ENCODE assay signal across 19 cellular contexts in the genomic region with DNA sequence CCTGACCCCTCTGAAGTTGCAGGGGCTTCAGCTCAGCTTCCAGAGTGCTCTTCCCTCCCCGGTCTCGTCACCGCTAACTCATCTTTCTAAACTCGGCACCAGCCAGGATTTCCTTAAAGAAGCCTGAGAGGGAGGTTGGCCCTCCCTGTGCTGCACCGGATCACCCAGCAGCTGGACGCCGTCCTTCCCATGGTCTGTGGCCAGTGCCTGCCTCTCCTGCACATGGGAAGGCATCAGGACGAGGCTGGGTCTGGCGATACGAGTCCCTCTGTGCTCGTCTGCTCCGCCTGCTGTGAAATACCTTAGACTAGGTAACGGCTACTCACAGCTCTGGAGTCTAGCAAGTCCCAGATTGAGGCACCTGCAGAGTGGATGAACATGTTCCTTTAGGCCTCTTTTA.
DNase-seq lines count a peak whose midpoint lies in the region; ATAC-seq and TF ChIP-seq lines count a peak whose summit lies in the region.
"Had no signal": no experiment of that assay in that cellular context is flagged by ENCODE, and none has a peak within 500 bp of the region (broad histone marks: within the 10 kb centered on the region; RNA-seq: fewer than 3 reads in every experiment).

No MANE protein-coding gene starts in this region.

- H3K36me3 Mint-ChIP-seq in brain = peaks cover 63% of the 10 kb centered on the region
- H3K36me3 Mint-ChIP-seq in naive thymus-derived CD8-positive, alpha-beta T cell = peaks cover 0 to 11% (median 8%) of the 10 kb centered on the region in 3 donors
- no peaks in the 10 kb centered on the region for H3K36me3 Mint-ChIP-seq in activated T-helper 1 cell treated with anti-CD3 and anti-CD28 coated beads, Interleukin-12 subunit alpha, Interleukin-12 subunit beta, Interleukin-2, Interleukin-4 antibody, amounts not matched to agents 30 ng/mL and 10 ng/mL and 1 ng/mL, durations not matched to agents 14 hours and 24 hours and 36 hours (ENCODE audit: low read depth)
- H3K36me3 Mint-ChIP-seq: activated naive CD4-positive, alpha-beta T cell treated with anti-CD3 and anti-CD28 coated beads, Interleukin-2, amount 50 U/mL, for 72 hours had no signal

- TF ChIP-seq CTCF in A673 (conservative IDR thresholded peaks at IDR 0.05; ENCODE audit: low read depth, low read length) = no peak
- no peak for TF ChIP-seq CTCF in DOHH2 (IDR thresholded peaks at IDR 0.05; ENCODE audit: low read depth, low read length, poor library complexity, severe bottlenecking)
- TF ChIP-seq CTCF in brain (conservative IDR thresholded peaks at IDR 0.05) = no peak
- no peak for TF ChIP-seq CTCF in lower lobe of right lung (IDR thresholded peaks at IDR 0.05)

- peak overlapping the region in 3 of 5 experiments; percentile 12 to 40 (median 13) for H3K27ac Mint-ChIP-seq in brain
- H3K27ac Mint-ChIP-seq in naive thymus-derived CD8-positive, alpha-beta T cell = peak overlapping the region in 6 of 10 donors; percentile 4 to 93 (median 64)
- H3K27ac Mint-ChIP-seq in activated T-helper 1 cell treated with anti-CD3 and anti-CD28 coated beads, Interleukin-12 subunit alpha, Interleukin-12 subunit beta, Interleukin-2, Interleukin-4 antibody, amounts not matched to agents 30 ng/mL and 10 ng/mL and 1 ng/mL, durations not matched to agents 14 hours and 24 hours and 36 hours = no peak overlapping the region
- H3K27ac Mint-ChIP-seq: activated naive CD4-positive, alpha-beta T cell treated with anti-CD3 and anti-CD28 coated beads, Interleukin-2, amount 50 U/mL, for 72 hours had no signal

- H3K4me1 Mint-ChIP-seq in brain = peaks cover 14% of the 10 kb centered on the region
- peaks cover 15 to 71% (median 30%) of the 10 kb centered on the region in 4 donors for H3K4me1 Mint-ChIP-seq in naive thymus-derived CD8-positive, alpha-beta T cell
- H3K4me1 Mint-ChIP-seq in activated T-helper 1 cell treated with anti-CD3 and anti-CD28 coated beads, Interleukin-12 subunit alpha, Interleukin-12 subunit beta, Interleukin-2, Interleukin-4 antibody, amounts not matched to agents 30 ng/mL and 10 ng/mL and 1 ng/mL, durations not matched to agents 14 hours and 24 hours and 36 hours (ENCODE audit: low read depth) = no peaks in the 10 kb centered on the region

- POLR2A ChIA-PET in A673 (lab: Charles Lee; ENCODE audit: low non-redundant PET) = no interaction called here
- POLR2A ChIA-PET in naive thymus-derived CD8-positive, alpha-beta T cell (lab: Charles Lee) = no interaction called here

- BruUV-seq in A673 (replicated peaks; lab: Mats Ljungman, UMichigan) = no TSS peak

- H3K4me2 ChIP-seq in DOHH2 (ENCODE audit: low read length) = peak overlapping the region; percentile 99

- H4K20me1 ChIP-seq in DOHH2 (ENCODE audit: control insufficient read depth, insufficient read depth, low read depth, low read length) = no peaks in the 10 kb centered on the region

- no peaks in the 10 kb centered on the region for H3K9me3 Mint-ChIP-seq in brain
- no peaks in the 10 kb centered on the region for H3K9me3 Mint-ChIP-seq in naive thymus-derived CD8-positive, alpha-beta T cell
- H3K9me3 Mint-ChIP-seq in activated T-helper 1 cell treated with anti-CD3 and anti-CD28 coated beads, Interleukin-12 subunit alpha, Interleukin-12 subunit beta, Interleukin-2, Interleukin-4 antibody, amounts not matched to agents 30 ng/mL and 10 ng/mL and 1 ng/mL, durations not matched to agents 14 hours and 24 hours and 36 hours = no peaks in the 10 kb centered on the region
- H3K9me3 Mint-ChIP-seq: activated naive CD4-positive, alpha-beta T cell treated with anti-CD3 and anti-CD28 coated beads, Interleukin-2, amount 50 U/mL, for 72 hours had no signal

- H3K79me2 ChIP-seq in DOHH2 (ENCODE audit: control insufficient read depth, low read length) = peaks cover 65% of the 10 kb centered on the region

- no peak overlapping the region for H3K4me3 ChIP-seq in A673 (ENCODE audit: low read depth, low read length, poor library complexity, severe bottlenecking)
- peak overlapping the region; percentile 79 for H3K4me3 ChIP-seq in DOHH2 (ENCODE audit: low read length)
- no peak overlapping the region for H3K4me3 ChIP-seq in lower lobe of right lung
- H3K4me3 ChIP-seq: HAP-1, SJCRH30 had no signal

- H3K4me3 Mint-ChIP-seq in brain = no peak overlapping the region
- no peak overlapping the region for H3K4me3 Mint-ChIP-seq in naive thymus-derived CD8-positive, alpha-beta T cell
- no peak overlapping the region for H3K4me3 Mint-ChIP-seq in activated T-helper 1 cell treated with anti-CD3 and anti-CD28 coated beads, Interleukin-12 subunit alpha, Interleukin-12 subunit beta, Interleukin-2, Interleukin-4 antibody, amounts not matched to agents 30 ng/mL and 10 ng/mL and 1 ng/mL, durations not matched to agents 14 hours and 24 hours and 36 hours
- H3K4me3 Mint-ChIP-seq: activated CD8-positive, alpha-beta T cell treated with anti-CD3 and anti-CD28 coated beads, Interleukin-2, amount 10 ng/mL, durations not matched to agents 7 days and 5 days had no signal

- H3K36me3 ChIP-seq in A673 (ENCODE audit: insufficient read depth, low read length, poor library complexity, severe bottlenecking) = peaks cover 3% of the 10 kb centered on the region
- peaks cover 62% of the 10 kb centered on the region for H3K36me3 ChIP-seq in DOHH2 (ENCODE audit: control insufficient read depth, low read length)
- H3K36me3 ChIP-seq in lower lobe of right lung = peaks cover 22% of the 10 kb centered on the region
- H3K36me3 ChIP-seq: SJCRH30 had no signal

- no peaks in the 10 kb centered on the region for H3K9me2 ChIP-seq in DOHH2 (replicated peaks; ENCODE audit: control insufficient read depth, low read length)

- intact Hi-C loops in A673 (cut with micrococcal nuclease; ENCODE audit: unreplicated experiment) (no loop called here), lower lobe of right lung (cut with DNase I) (no loop called here)
- intact Hi-C loops in activated T-helper 1 cell treated with anti-CD3 and anti-CD28 coated beads, Interleukin-12 subunit alpha, Interleukin-12 subunit beta, Interleukin-2, Interleukin-4 antibody, amounts not matched to agents 30 ng/mL and 10 ng/mL and 1 ng/mL, durations not matched to agents 14 hours and 24 hours and 36 hours (cut with micrococcal nuclease) = no loop called here

- no peak for DNase-seq in A673 (ENCODE audit: low spot score)
- DNase-seq in naive thymus-derived CD8-positive, alpha-beta T cell = no peak
- no peak for DNase-seq in NCI-H128 (lab: John Stamatoyannopoulos, UW; ENCODE audit: unreplicated experiment)
- DNase-seq in lower lobe of right lung = no peak
- no peak for DNase-seq in SKM-1 treated with dmso at 0.1 percent for 144 hours (lab: John Stamatoyannopoulos, UW; ENCODE audit: unreplicated experiment)
- no peak for DNase-seq in activated T-helper 1 cell treated with anti-CD3 and anti-CD28 coated beads, Interleukin-12 subunit alpha, Interleukin-12 subunit beta, Interleukin-2, Interleukin-4 antibody, amounts not matched to agents 30 ng/mL and 10 ng/mL and 1 ng/mL, durations not matched to agents 14 hours and 24 hours and 36 hours (ENCODE audit: low spot score)
- DNase-seq: activated CD4-positive, CD25-positive, alpha-beta regulatory T cell; activated CD8-positive, alpha-beta T cell treated with anti-CD3 and anti-CD28 coated beads, Interleukin-2, amount 10 ng/mL, durations not matched to agents 7 days and 5 days; activated T-cell treated with anti-CD3 and anti-CD28 coated beads, Interleukin-2, amount 50 U/mL, for 1 hour; DMS79; kidney glomerular epithelial cell; midbrain; NCI-H2029; NCI-H345; SJCRH30 had no signal

- no peaks in the 10 kb centered on the region for H3K27me3 ChIP-seq in A673 (replicated peaks; ENCODE audit: insufficient read depth, low read depth, low read length, poor library complexity)
- no peaks in the 10 kb centered on the region for H3K27me3 ChIP-seq in DOHH2 (ENCODE audit: control insufficient read depth, low read length)
- no peaks in the 10 kb centered on the region for H3K27me3 ChIP-seq in lower lobe of right lung (ENCODE audit: low read depth)
- H3K27me3 ChIP-seq: SJCRH30 had no signal

- H3K27ac ChIP-seq in A673 (ENCODE audit: low read depth, low read length, poor library complexity, severe bottlenecking) = peak overlapping the region; percentile 92
- H3K27ac ChIP-seq in DOHH2 (ENCODE audit: low read depth, low read length) = peak overlapping the region; percentile 98
- no peak overlapping the region for H3K27ac ChIP-seq in lower lobe of right lung
- H3K27ac ChIP-seq: SJCRH30 had no signal

- no peaks in the 10 kb centered on the region for H3K27me3 Mint-ChIP-seq in brain
- H3K27me3 Mint-ChIP-seq in naive thymus-derived CD8-positive, alpha-beta T cell = no peaks in the 10 kb centered on the region
- H3K27me3 Mint-ChIP-seq in activated T-helper 1 cell treated with anti-CD3 and anti-CD28 coated beads, Interleukin-12 subunit alpha, Interleukin-12 subunit beta, Interleukin-2, Interleukin-4 antibody, amounts not matched to agents 30 ng/mL and 10 ng/mL and 1 ng/mL, durations not matched to agents 14 hours and 24 hours and 36 hours (ENCODE audit: insufficient read depth) = no peaks in the 10 kb centered on the region

- H3K9me3 ChIP-seq in A673 (ENCODE audit: low read depth, low read length, poor library complexity, severe bottlenecking) (no peaks in the 10 kb centered on the region), DOHH2 (ENCODE audit: control insufficient read depth, insufficient read depth, low read length) (no peaks in the 10 kb centered on the region), lower lobe of right lung (no peaks in the 10 kb centered on the region)
- H3K9me3 ChIP-seq: HAP-1, SJCRH30 had no signal

- ATAC-seq in naive thymus-derived CD8-positive, alpha-beta T cell = no peak
- no peak for ATAC-seq in lower lobe of right lung
- ATAC-seq: activated CD8-positive, alpha-beta T cell treated with anti-CD3 and anti-CD28 coated beads, Interleukin-2, amount 10 ng/mL, durations not matched to agents 7 days and 5 days; activated naive CD4-positive, alpha-beta T cell treated with anti-CD3 and anti-CD28 coated beads, Interleukin-2, amount 50 U/mL, for 72 hours had no signal

- CTCF ChIA-PET in A673 (lab: Charles Lee) = no interaction called here

- H3K4me1 ChIP-seq in A673 (ENCODE audit: insufficient read depth, low read length, poor library complexity, severe bottlenecking) = peaks cover 41% of the 10 kb centered on the region
- H3K4me1 ChIP-seq in DOHH2 (ENCODE audit: control insufficient read depth, low read length) = peaks cover 99% of the 10 kb centered on the region
- peaks cover 9% of the 10 kb centered on the region for H3K4me1 ChIP-seq in lower lobe of right lung
- H3K4me1 ChIP-seq: HAP-1 had no signal

- H3F3A ChIP-seq in DOHH2 (ENCODE audit: control insufficient read depth, insufficient read depth) = peaks cover 56% of the 10 kb centered on the region
